8 cellular contexts compared by ENCODE assay signal in the genomic region with DNA sequence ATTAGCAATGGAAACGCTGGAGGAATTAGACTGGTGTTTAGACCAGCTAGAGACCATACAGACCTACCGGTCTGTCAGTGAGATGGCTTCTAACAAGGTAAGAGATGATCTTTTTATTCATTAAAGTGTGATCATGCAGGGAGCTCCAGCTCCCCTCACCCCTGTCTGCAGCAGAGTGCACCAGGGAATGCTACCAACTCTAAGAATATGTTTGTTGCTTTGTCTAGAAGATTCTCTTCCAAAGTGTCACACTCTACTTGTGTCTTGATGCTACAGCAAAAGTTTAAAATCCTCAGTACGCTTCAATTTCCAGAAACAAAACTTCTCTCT.
A peak's percentile ranks its signal among the peaks of the same experiment; 100 is the strongest.
DNase-seq lines count a peak whose midpoint lies in the region; ATAC-seq lines count a peak whose summit lies in the region.

No MANE protein-coding gene starts in this region.

- peaks cover 53% of the 10 kb centered on the region for H3K79me2 ChIP-seq in GM23248 (ENCODE audit: insufficient read depth)

- H3K9me2 ChIP-seq in GM23248 (ENCODE audit: insufficient read depth): no peaks in the 10 kb centered on the region

- DNase-seq in GM23248 (no peak), dermis blood vessel endothelial cell (no peak), RKO (ENCODE audit: low spot score) (no peak), inferior parietal cortex (ENCODE audit: extremely low spot score) (no peak)
- no peak for DNase-seq in activated naive CD4-positive, alpha-beta T cell treated with anti-CD3 and anti-CD28 coated beads, Interleukin-2, amount 50 U/mL, for 72 hours (ENCODE audit: low spot score in 2 of 2)
- no peak for DNase-seq in stimulated activated CD4-positive, alpha-beta T cell treated with anti-CD3 and anti-CD28 coated beads, Interleukin-1b, Interleukin-23, amount 100 ng/mL, for 48 hours

- H3K27me3 ChIP-seq in GM23248 (replicated peaks; ENCODE audit: insufficient read depth) (no peaks in the 10 kb centered on the region), iPS-15b (ENCODE audit: control insufficient read depth, insufficient read depth, low read length) (no peaks in the 10 kb centered on the region)

- H3K9me3 ChIP-seq in GM23248 (ENCODE audit: low read depth) (no peaks in the 10 kb centered on the region), iPS-15b (ENCODE audit: control insufficient read depth, insufficient read depth, low read length) (no peaks in the 10 kb centered on the region)

- peak overlapping the region; percentile 98 for H3K4me3 Mint-ChIP-seq in stimulated activated memory B cell treated with anti-CD40 and anti-IgM and Interleukin-4, amounts not matched to agents 10 μg/mL and 1 μg/mL and 100 μg/mL, for 72 hours

- peak overlapping the region; percentile 93 for H3K4me2 ChIP-seq in GM23248 (ENCODE audit: unreplicated experiment)

- H3K9ac ChIP-seq in GM23248: peak overlapping the region; percentile 94
- no peak overlapping the region for H3K9ac ChIP-seq in iPS-15b (ENCODE audit: low read depth, low read length)

- 2% methylated on average over 3 of the region's 3 CpGs for WGBS in GM23248 (ENCODE audit: low coverage in 1 of 2, low lambda C conversion rate in 2 of 2, missing lambda C conversion rate in 2 of 2), 2 experiments

- peaks cover 22% of the 10 kb centered on the region for H3K4me1 ChIP-seq in GM23248 (ENCODE audit: insufficient read depth)
- H3K4me1 ChIP-seq in iPS-15b (ENCODE audit: control insufficient read depth, insufficient read depth, low read length): peaks cover 24% of the 10 kb centered on the region

- peak in 1 of 2 donors; percentile 9 for ATAC-seq in activated naive CD4-positive, alpha-beta T cell treated with anti-CD3 and anti-CD28 coated beads, Interleukin-2, amount 50 U/mL, for 72 hours
- ATAC-seq in stimulated activated memory B cell treated with anti-CD40 and anti-IgM and Interleukin-4, amounts not matched to agents 10 μg/mL and 1 μg/mL and 100 μg/mL, for 72 hours: no peak

- peaks cover 56% of the 10 kb centered on the region for H3K4me1 Mint-ChIP-seq in stimulated activated memory B cell treated with anti-CD40 and anti-IgM and Interleukin-4, amounts not matched to agents 10 μg/mL and 1 μg/mL and 100 μg/mL, for 72 hours

- in situ Hi-C loops in GM23248 (cut with MboI): no loop called here

- H3K27ac Mint-ChIP-seq in activated naive CD4-positive, alpha-beta T cell treated with anti-CD3 and anti-CD28 coated beads, Interleukin-2, amount 50 U/mL, for 72 hours: peak overlapping the region; percentile 97 to 98
- H3K27ac Mint-ChIP-seq in stimulated activated memory B cell treated with anti-CD40 and anti-IgM and Interleukin-4, amounts not matched to agents 10 μg/mL and 1 μg/mL and 100 μg/mL, for 72 hours: peak overlapping the region; percentile 98

- H3K27ac ChIP-seq in GM23248: peak overlapping the region; percentile 98

- peak overlapping the region; percentile 92 for H3K4me3 ChIP-seq in GM23248
- H3K4me3 ChIP-seq in iPS-15b (ENCODE audit: low read depth, low read length): peak overlapping the region; percentile 50

- no peaks in the 10 kb centered on the region for H3K27me3 Mint-ChIP-seq in stimulated activated memory B cell treated with anti-CD40 and anti-IgM and Interleukin-4, amounts not matched to agents 10 μg/mL and 1 μg/mL and 100 μg/mL, for 72 hours

- peak overlapping the region; percentile 70 for H2AFZ ChIP-seq in GM23248

- peaks cover 38% of the 10 kb centered on the region for H3F3A ChIP-seq in GM23248 (ENCODE audit: insufficient read depth)

- H3K36me3 Mint-ChIP-seq in activated naive CD4-positive, alpha-beta T cell treated with anti-CD3 and anti-CD28 coated beads, Interleukin-2, amount 50 U/mL, for 72 hours: peaks cover 35 to 48% of the 10 kb centered on the region in 2 donors
- peaks cover 33% of the 10 kb centered on the region for H3K36me3 Mint-ChIP-seq in stimulated activated memory B cell treated with anti-CD40 and anti-IgM and Interleukin-4, amounts not matched to agents 10 μg/mL and 1 μg/mL and 100 μg/mL, for 72 hours

- H4K20me1 ChIP-seq in GM23248 (ENCODE audit: insufficient read depth): no peaks in the 10 kb centered on the region

- H3K9me3 Mint-ChIP-seq in activated naive CD4-positive, alpha-beta T cell treated with anti-CD3 and anti-CD28 coated beads, Interleukin-2, amount 50 U/mL, for 72 hours: peaks cover 0 to 3% of the 10 kb centered on the region in 2 donors
- H3K9me3 Mint-ChIP-seq in stimulated activated memory B cell treated with anti-CD40 and anti-IgM and Interleukin-4, amounts not matched to agents 10 μg/mL and 1 μg/mL and 100 μg/mL, for 72 hours: no peaks in the 10 kb centered on the region

- no peaks in the 10 kb centered on the region for H3K36me3 ChIP-seq in GM23248 (ENCODE audit: low read depth)
- H3K36me3 ChIP-seq in iPS-15b (ENCODE audit: control insufficient read depth, insufficient read depth, low read length): no peaks in the 10 kb centered on the region
